ENCODE assay signal across 18 cellular contexts in the genomic region with DNA sequence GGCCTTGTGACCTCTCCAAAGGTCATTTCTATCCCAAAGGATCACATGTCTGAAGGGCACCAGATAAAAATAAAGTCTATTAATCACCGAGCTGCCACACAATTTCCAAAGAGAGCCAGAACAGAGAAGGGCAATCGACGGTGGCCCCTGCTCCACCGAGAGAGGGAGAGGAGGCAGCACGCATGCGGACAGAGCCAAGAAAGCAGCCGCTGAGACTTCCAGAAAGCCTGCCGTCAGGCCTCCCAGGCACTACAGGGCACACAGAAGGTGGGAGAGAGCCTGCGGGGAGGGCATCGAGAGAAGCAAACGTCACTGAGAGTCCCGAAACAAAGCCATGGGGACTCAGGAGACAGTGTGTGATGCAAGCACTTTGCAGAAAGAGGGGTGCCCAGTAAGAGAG.
"Had no signal": no experiment of that assay in that cellular context is flagged by ENCODE, and none has a peak within 500 bp of the region (broad histone marks: within the 10 kb centered on the region; RNA-seq: fewer than 3 reads in every experiment).

No MANE protein-coding gene starts in this region.

- H3K9me3 Mint-ChIP-seq: activated CD4-positive, alpha-beta T cell treated with anti-CD3 and anti-CD28 coated beads, Interleukin-2, amount 10 ng/mL, durations not matched to agents 24 days and 14 days; activated CD8-positive, alpha-beta T cell treated with anti-CD3 and anti-CD28 coated beads for 36 hours; activated naive CD4-positive, alpha-beta T cell treated with anti-CD3 and anti-CD28 coated beads, Interleukin-2, amount 50 U/mL, for 24 hours; mesothelial cell of epicardium; T-cell had no signal

- DNase-seq: activated CD4-positive, alpha-beta T cell treated with anti-CD3 and anti-CD28 coated beads, Interleukin-2, amount 10 ng/mL, durations not matched to agents 24 days and 14 days; activated CD8-positive, alpha-beta T cell treated with anti-CD3 and anti-CD28 coated beads for 36 hours; activated T-cell treated with anti-CD3 and anti-CD28 coated beads, Interleukin-2, amount 50 U/mL, for 1 hour; dermis blood vessel endothelial cell; effector memory CD4-positive, alpha-beta T cell; left cardiac atrium; lower lobe of right lung; ovary; right lobe of liver; stimulated activated CD4-positive, alpha-beta T cell treated with anti-CD3 and anti-CD28 coated beads, Interleukin-4, amount 100 ng/mL, for 4 hours; stimulated activated naive CD4-positive, alpha-beta T cell; T-cell; T1000; transverse colon had no signal

- ATAC-seq: activated CD8-positive, alpha-beta T cell treated with anti-CD3 and anti-CD28 coated beads for 36 hours; left cardiac atrium; lower lobe of right lung; right lobe of liver; T-cell had no signal

- H3K27ac Mint-ChIP-seq: activated CD4-positive, alpha-beta T cell treated with anti-CD3 and anti-CD28 coated beads, Interleukin-2, amount 10 ng/mL, durations not matched to agents 24 days and 14 days; activated CD8-positive, alpha-beta T cell treated with anti-CD3 and anti-CD28 coated beads for 36 hours; activated naive CD4-positive, alpha-beta T cell treated with anti-CD3 and anti-CD28 coated beads, Interleukin-2, amount 50 U/mL, for 24 hours; mesothelial cell of epicardium; T-cell had no signal

- H3K4me3 Mint-ChIP-seq: activated CD4-positive, alpha-beta T cell treated with anti-CD3 and anti-CD28 coated beads, Interleukin-2, amount 10 ng/mL, durations not matched to agents 24 days and 14 days; activated CD8-positive, alpha-beta T cell treated with anti-CD3 and anti-CD28 coated beads for 36 hours; activated naive CD4-positive, alpha-beta T cell treated with anti-CD3 and anti-CD28 coated beads, Interleukin-2, amount 50 U/mL, for 24 hours; mesothelial cell of epicardium; T-cell had no signal

- H3K4me3 ChIP-seq: esophagus muscularis mucosa, lower lobe of right lung, ovary, right lobe of liver, transverse colon, vagina had no signal

- H3K36me3 Mint-ChIP-seq: activated naive CD4-positive, alpha-beta T cell treated with anti-CD3 and anti-CD28 coated beads, Interleukin-2, amount 50 U/mL, for 24 hours; mesothelial cell of epicardium; T-cell had no signal

- H3K27me3 Mint-ChIP-seq: activated CD8-positive, alpha-beta T cell treated with anti-CD3 and anti-CD28 coated beads for 36 hours; activated naive CD4-positive, alpha-beta T cell treated with anti-CD3 and anti-CD28 coated beads, Interleukin-2, amount 50 U/mL, for 24 hours had no signal

- H3K27me3 ChIP-seq: esophagus muscularis mucosa, ovary, right lobe of liver, transverse colon, vagina had no signal

- H3K9me3 ChIP-seq: esophagus muscularis mucosa, lower lobe of right lung, ovary, right lobe of liver, transverse colon, vagina had no signal

- H3K4me1 ChIP-seq: lower lobe of right lung, right lobe of liver, transverse colon, vagina had no signal

- H3K27ac ChIP-seq: lower lobe of right lung, ovary, right lobe of liver, transverse colon, vagina had no signal

- H3K36me3 ChIP-seq: lower lobe of right lung, ovary, right lobe of liver, transverse colon, vagina had no signal
